In the genomic region with DNA sequence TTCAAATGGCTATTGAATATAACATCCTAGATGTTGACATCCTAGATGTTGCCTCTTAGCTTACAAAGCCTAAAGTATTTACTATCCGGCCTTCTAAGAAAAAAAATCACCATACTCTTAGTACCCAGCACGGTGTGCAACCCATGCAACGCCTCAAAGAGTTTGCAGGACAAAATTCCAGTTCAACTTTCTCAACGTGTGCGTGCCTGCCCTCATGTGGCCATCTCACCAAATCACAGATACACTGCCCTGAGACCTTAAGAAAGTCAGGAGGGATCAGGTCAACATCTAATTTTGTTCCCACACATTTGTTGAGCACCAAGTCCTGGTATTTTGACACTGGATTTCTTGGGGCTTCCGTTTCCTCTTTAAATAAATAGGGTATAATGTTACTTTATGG, we compare ENCODE assay signal across 8 cellular contexts.
DNase-seq lines count a peak whose midpoint lies in the region; ATAC-seq and TF ChIP-seq lines count a peak whose summit lies in the region.

No MANE protein-coding gene starts in this region.

- no peak overlapping the region for H3K4me3 ChIP-seq in cardiac muscle cell
- no peak overlapping the region for H3K4me3 ChIP-seq in epithelial cell of proximal tubule (ENCODE audit: low read depth, low read length)
- H3K4me3 ChIP-seq in upper lobe of right lung: no peak overlapping the region

- no peaks in the 10 kb centered on the region for H3K4me1 ChIP-seq in cardiac muscle cell (ENCODE audit: low read depth)
- peaks cover 12% of the 10 kb centered on the region for H3K4me1 ChIP-seq in upper lobe of right lung

- ATAC-seq in left ventricle myocardium superior: no peak
- no peak for ATAC-seq in upper lobe of right lung
- no peak for ATAC-seq in GM21825 (IDR thresholded peaks at IDR 0.05; ENCODE audit: unreplicated experiment)
- ATAC-seq in HG03045 (IDR thresholded peaks at IDR 0.05; ENCODE audit: unreplicated experiment): no peak

- H3K27me3 ChIP-seq in cardiac muscle cell (no peaks in the 10 kb centered on the region), upper lobe of right lung (no peaks in the 10 kb centered on the region)

- H3K27ac ChIP-seq in cardiac muscle cell (no peak overlapping the region), upper lobe of right lung (no peak overlapping the region)

- DNase-seq in cardiac muscle cell (ENCODE audit: low read depth in 1 of 2, low spot score in 1 of 2) (peak; percentile 23 to 64), left ventricle myocardium superior (no peak), NCI-H2227 treated with DMSO at 0.1 percent for 48 hours (lab: John Stamatoyannopoulos, UW) (peak; percentile 5), epithelial cell of proximal tubule (ENCODE audit: low read depth) (no peak), upper lobe of right lung (no peak), NCI-H774 (lab: John Stamatoyannopoulos, UW) (no peak)

- TF ChIP-seq CTCF in cardiac muscle cell (IDR thresholded peaks at IDR 0.05; ENCODE audit: low read depth, low read length): peak; percentile 71
- peak; percentile 60 for TF ChIP-seq CTCF in epithelial cell of proximal tubule (conservative IDR thresholded peaks at IDR 0.05; ENCODE audit: low read depth, low read length)
- peak; percentile 52 for TF ChIP-seq CTCF in upper lobe of right lung (IDR thresholded peaks at IDR 0.05)

- H3K9me3 ChIP-seq in cardiac muscle cell (ENCODE audit: low read depth): no peaks in the 10 kb centered on the region
- H3K9me3 ChIP-seq in upper lobe of right lung: no peaks in the 10 kb centered on the region

- no peaks in the 10 kb centered on the region for H3K36me3 ChIP-seq in cardiac muscle cell
- peaks cover 6% of the 10 kb centered on the region for H3K36me3 ChIP-seq in upper lobe of right lung

- intact Hi-C loops in left ventricle myocardium superior (cut with micrococcal nuclease): no loop called here
- intact Hi-C loops in upper lobe of right lung (cut with DNase I): loop anchor here (10.0 kb wide), 1 partner anchor 150 kb away; no protein-coding TSS in a partner anchor

Comparison
In these comparisons a context has a peak if more than half of its experiments do, and no peak if none do; other contexts are left out.
1. DNase-seq: peak in cardiac muscle cell (2 of 2) and NCI-H2227 treated with DMSO at 0.1 percent for 48 hours (single experiment); none in left ventricle myocardium superior (single experiment), epithelial cell of proximal tubule (single experiment), upper lobe of right lung (single experiment) and NCI-H774 (single experiment).
2. Peak in every context shown above with its lines, with median percentiles within 50 percentile points of each other: CTCF ChIP-seq.